16 cellular contexts compared by ENCODE assay signal in genomic region chr11:68191661-68192579, GRCh38. TPM values are rescaled to one million over a fixed set of nuclear protein-coding genes. Genes with fewer than 3 reads are reported as not detected.
DNase-seq lines count a peak whose midpoint lies in the region; ATAC-seq, FAIRE-seq and TF ChIP-seq lines count a peak whose summit lies in the region.
"Had no signal": no experiment of that assay in that cellular context is flagged by ENCODE, and none has a peak within 500 bp of the region (broad histone marks: within the 10 kb centered on the region; RNA-seq: fewer than 3 reads in every experiment).

No MANE protein-coding gene starts in this region.

- no peak for TF ChIP-seq CTCF in Calu3 (IDR thresholded peaks at IDR 0.05; ENCODE audit: unreplicated experiment)
- no peak for TF ChIP-seq CTCF in endothelial cell of umbilical vein (IDR thresholded peaks at IDR 0.05; ENCODE audit: extremely low read depth in 1 of 2, insufficient read depth in 1 of 2, low read depth in 1 of 2, low read length in 2 of 2)
- TF ChIP-seq CTCF in neutrophil (IDR thresholded peaks at IDR 0.05): no peak

- no peaks in the 10 kb centered on the region for H3K27me3 ChIP-seq in endothelial cell of umbilical vein (ENCODE audit: control insufficient read depth in 2 of 2, insufficient read depth in 2 of 2, low read length in 2 of 2)
- H3K27me3 ChIP-seq in neutrophil: no peaks in the 10 kb centered on the region
- H3K27me3 ChIP-seq: brain microvascular endothelial cell, stomach had no signal

- intact Hi-C loops in Calu3 (cut with micrococcal nuclease; ENCODE audit: unreplicated experiment): no loop called here
- intact Hi-C loops in endothelial cell of umbilical vein (cut with micrococcal nuclease): no loop called here

- H3K4me3 ChIP-seq in endothelial cell of umbilical vein (replicated peaks in 1 of 3; ENCODE audit: insufficient read depth in 1 of 3, low read depth in 1 of 3, low read length in 3 of 3) (no peak overlapping the region), neutrophil (ENCODE audit: low read depth in 1 of 2, low read length in 1 of 2) (no peak overlapping the region)
- H3K4me3 ChIP-seq: stomach had no signal

- H3K4me3 Mint-ChIP-seq in Calu3 (ENCODE audit: low read depth, unreplicated experiment) (no peak overlapping the region), immature natural killer cell (peak overlapping the region in 1 of 5 donors; percentile 18)

- H3K4me2 ChIP-seq in endothelial cell of umbilical vein (ENCODE audit: insufficient read depth, low read length): no peak overlapping the region

- H3K27ac ChIP-seq in endothelial cell of umbilical vein (ENCODE audit: insufficient read depth, low read depth, low read length) (no peak overlapping the region), neutrophil (peak overlapping the region; percentile 12)
- H3K27ac ChIP-seq: brain microvascular endothelial cell, C4-2B, stomach had no signal

- DNase-seq in Calu3 (no peak), NCI-H226 (peak; percentile 20), endothelial cell of umbilical vein (ENCODE audit: low read depth, low spot score) (no peak), immature natural killer cell (no peak)
- DNase-seq: activated CD4-positive, alpha-beta T cell treated with anti-CD3 and anti-CD28 coated beads for 48 hours; brain microvascular endothelial cell; GDM1; NCI-H1092; NCI-H345; stomach had no signal

- peaks cover 17% of the 10 kb centered on the region for H3K4me1 Mint-ChIP-seq in Calu3 (ENCODE audit: low read depth, unreplicated experiment)
- peaks cover 54 to 80% of the 10 kb centered on the region in 2 donors for H3K4me1 Mint-ChIP-seq in immature natural killer cell

- H3K36me3 Mint-ChIP-seq in Calu3 (ENCODE audit: insufficient read depth, unreplicated experiment): peaks cover 7% of the 10 kb centered on the region
- no peaks in the 10 kb centered on the region for H3K36me3 Mint-ChIP-seq in immature natural killer cell

- BruUV-seq in Calu3 (replicated peaks; lab: Mats Ljungman, UMichigan) (no TSS peak), endothelial cell of umbilical vein (replicated peaks; lab: Mats Ljungman, UMichigan) (no TSS peak)

- dilution Hi-C loops in endothelial cell of umbilical vein (cut with MboI; ENCODE audit: extremely low pct_ligation_motif_present, low sequenced_read_pairs): no loop called here

- peaks cover 9% of the 10 kb centered on the region for H4K20me1 ChIP-seq in endothelial cell of umbilical vein (replicated peaks; ENCODE audit: control insufficient read depth, extremely low read depth, insufficient read depth, low read length)

- no peak for TF ChIP-seq POLR2A in endothelial cell of umbilical vein (IDR thresholded peaks at IDR 0.05; ENCODE audit: low read depth, low read length)

- no peak overlapping the region for H3K9ac ChIP-seq in endothelial cell of umbilical vein (replicated peaks; ENCODE audit: extremely low read depth, insufficient read depth, low read length)

- H3K9me3 ChIP-seq in endothelial cell of umbilical vein (replicated peaks; ENCODE audit: control insufficient read depth, insufficient read depth, low read length): no peaks in the 10 kb centered on the region
- no peaks in the 10 kb centered on the region for H3K9me3 ChIP-seq in neutrophil
- H3K9me3 ChIP-seq: stomach had no signal

- H3K9me1 ChIP-seq in endothelial cell of umbilical vein (replicated peaks; ENCODE audit: control insufficient read depth, extremely low read depth, insufficient read depth, low read length): no peaks in the 10 kb centered on the region

- H3K79me2 ChIP-seq in endothelial cell of umbilical vein (ENCODE audit: control insufficient read depth, insufficient read depth, low read length): peaks cover 61% of the 10 kb centered on the region

- no peak for ATAC-seq in HG03196 (IDR thresholded peaks at IDR 0.05; ENCODE audit: unreplicated experiment)
- ATAC-seq in HG03342 (IDR thresholded peaks at IDR 0.05; ENCODE audit: unreplicated experiment): no peak
- ATAC-seq in HG02623 (IDR thresholded peaks at IDR 0.05; ENCODE audit: unreplicated experiment): no peak

- H3K4me1 ChIP-seq in endothelial cell of umbilical vein (ENCODE audit: control insufficient read depth, extremely low read depth, insufficient read depth, low read length) (no peaks in the 10 kb centered on the region), neutrophil (ENCODE audit: control insufficient read depth in 1 of 2, insufficient read depth in 1 of 2, low read depth in 1 of 2, low read length in 1 of 2) (peaks cover 13 to 14% of the 10 kb centered on the region in 2 experiments)

- H3K27me3 Mint-ChIP-seq in Calu3 (ENCODE audit: unreplicated experiment): no peaks in the 10 kb centered on the region
- H3K27me3 Mint-ChIP-seq in immature natural killer cell (ENCODE audit: low read depth in 3 of 3): no peaks in the 10 kb centered on the region

- POLR2A ChIA-PET in endothelial cell of umbilical vein (lab: Charles Lee): no interaction called here

- H3K9me3 Mint-ChIP-seq in Calu3 (ENCODE audit: low read depth, unreplicated experiment) (no peaks in the 10 kb centered on the region), immature natural killer cell (no peaks in the 10 kb centered on the region)

- peaks cover 0 to under 1% of the 10 kb centered on the region in 2 experiments for H3K36me3 ChIP-seq in endothelial cell of umbilical vein (ENCODE audit: control insufficient read depth in 2 of 2, extremely low read depth in 1 of 2, insufficient read depth in 2 of 2, low read length in 2 of 2)
- peaks cover 2% of the 10 kb centered on the region for H3K36me3 ChIP-seq in neutrophil
- H3K36me3 ChIP-seq: brain microvascular endothelial cell had no signal

- CTCF ChIA-PET in Calu3 (lab: Charles Lee): interaction anchor here (0.6 to 3.1 kb wide), 3 partner anchors 11 to 229 kb away, joined by 3 to 9 read pairs (median 4); no protein-coding TSS in a partner anchor
- CTCF ChIA-PET in endothelial cell of umbilical vein (lab: Charles Lee): interaction anchor here (1.4 to 1.7 kb wide), 3 partner anchors 12 to 17 kb away, joined by 3 to 5 read pairs (median 4); no protein-coding TSS in a partner anchor

- H3K27ac Mint-ChIP-seq in Calu3 (ENCODE audit: unreplicated experiment) (peak overlapping the region; percentile 31), immature natural killer cell (peak overlapping the region in 3 of 6 donors; percentile 18 to 31 (median 27))

- no peak overlapping the region for H2AFZ ChIP-seq in endothelial cell of umbilical vein (ENCODE audit: low read depth, low read length)

- no peak for FAIRE-seq in endothelial cell of umbilical vein (lab: Jason Lieb, UNC)
- FAIRE-seq: H54 had no signal

TF ChIP-seq in endothelial cell of umbilical vein, 7 proteins besides CTCF, POLR2A, EP300 and RAD21:
- peak; percentile 47 for TF ChIP-seq FOS (IDR thresholded peaks at IDR 0.05; ENCODE audit: borderline replicate concordance, insufficient read depth, low read length)
- no peak for TF ChIP-seq GATA2 (IDR thresholded peaks at IDR 0.05; ENCODE audit: insufficient read depth, insufficient read length, low read depth, low read length)

RNA-seq across cellular contexts. Expression of gene KMT5B, which starts 21.2 kb away (rescaled TPM):
- total RNA-seq in Calu3 (2022): 31.3 and 39.2 TPM in 2 replicates
- 35.6 and 36.3 TPM in 2 replicates for total RNA-seq in endothelial cell of umbilical vein
- 7.1 and 10.1 TPM in 2 replicates for polyA plus RNA-seq in endothelial cell of umbilical vein
- 9.8 and 11.0 TPM in 2 replicates for polyA plus RNA-seq in endothelial cell of umbilical vein (2011; cell fraction: cytosol; rRNA removed)
- polyA plus RNA-seq in endothelial cell of umbilical vein (2011; cell fraction: nucleus; rRNA removed): 36.6 and 46.4 TPM in 2 replicates
- 25.8 and 28.7 TPM in 2 replicates for polyA plus RNA-seq in endothelial cell of umbilical vein (2012)
- polyA minus RNA-seq in endothelial cell of umbilical vein: 16.7 and 23.3 TPM in 2 replicates
- polyA minus RNA-seq in endothelial cell of umbilical vein (2011; cell fraction: cytosol; rRNA and poly(A)+ RNA removed): 15.4 TPM
- polyA minus RNA-seq in endothelial cell of umbilical vein (2011; cell fraction: nucleus; rRNA and poly(A)+ RNA removed): 41.8 and 68.3 TPM in 2 replicates
- polyA plus RNA-seq in immature natural killer cell: 10 to 100 TPM; 23.9 to 58.5 (median 30.0) TPM
